In genomic region chr11:123556633-123557032, GRCh38 we compare ENCODE assay signal across 5 cellular contexts.
"Had no signal": no experiment of that assay in that cellular context is flagged by ENCODE, and none has a peak within 500 bp of the region (broad histone marks: within the 10 kb centered on the region; RNA-seq: fewer than 3 reads in every experiment).

No MANE protein-coding gene starts in this region.

- H3K4me3 ChIP-seq: GM23338, K562 had no signal

- DNase-seq: H9, HCEC 1CT, IMR-90 had no signal
